Comparison of ENCODE assay signal across 28 cellular contexts in the genomic region with DNA sequence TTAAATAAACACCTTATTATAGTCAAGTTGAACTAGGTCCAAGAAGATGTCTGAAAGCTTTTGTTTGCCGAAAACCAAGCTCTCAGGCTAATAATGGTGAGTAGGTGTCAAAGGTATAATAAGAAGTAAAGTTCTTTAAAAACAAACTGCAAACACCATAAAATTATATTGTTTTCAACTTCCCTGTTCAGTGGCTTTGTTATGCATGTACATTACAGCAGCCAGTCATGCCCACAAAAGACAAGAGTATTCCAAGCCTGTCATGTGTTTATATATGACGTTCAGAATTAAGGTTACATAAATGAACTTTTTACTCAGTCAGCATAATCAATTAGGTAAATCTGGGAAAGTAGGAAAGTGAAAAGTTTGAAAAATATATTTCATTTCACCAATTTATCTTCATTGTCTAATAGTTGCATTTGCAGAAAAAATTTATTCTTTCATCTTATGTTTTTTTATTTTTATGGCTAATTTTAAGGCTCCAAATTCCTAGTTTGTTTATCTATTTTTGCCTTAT.
"Had no signal": no experiment of that assay in that cellular context is flagged by ENCODE, and none has a peak within 500 bp of the region (broad histone marks: within the 10 kb centered on the region; RNA-seq: fewer than 3 reads in every experiment).

No MANE protein-coding gene starts in this region.

- H3K36me3 ChIP-seq: brain microvascular endothelial cell, cardiac muscle cell, MG63 had no signal

- DNase-seq: activated B cell treated with CpG ODN at 0.5 μM for 24 hours; activated CD4-positive, alpha-beta T cell treated with anti-CD3 and anti-CD28 coated beads for 1 hour; activated CD4-positive, alpha-beta T cell treated with anti-CD3 and anti-CD28 coated beads, Interleukin-2, amount 10 ng/mL, durations not matched to agents 24 days and 14 days; activated CD4-positive, alpha-beta T cell treated with anti-CD3 and anti-CD28 coated beads, Interleukin-2, amount 50 U/mL, for 48 hours; activated effector memory CD4-positive, alpha-beta T cell treated with anti-CD3 and anti-CD28 coated beads, Interleukin-2, amount 50 U/mL, for 16 hours; activated naive CD4-positive, alpha-beta T cell treated with Interleukin-2 at 50 U/mL for 16 hours; activated T-cell treated with anti-CD3 and anti-CD28 coated beads, Interleukin-2, amount 50 U/mL, for 4 hours; brain microvascular endothelial cell; MG63; MV-4-11; NCI-H1092 treated with DMSO at 0.1 percent for 48 hours; NCI-H1436 treated with DMSO at 0.1 percent for 48 hours; NCI-H187; NCI-H2081 treated with DMSO at 0.1 percent for 48 hours; NCI-H446; NCI-H524; NCI-H82; OCI-M1; RPMI8226; T-cell; T-helper 2 cell; T1000 had no signal

- H3K27me3 Mint-ChIP-seq: activated B cell treated with CpG ODN at 0.5 μM for 24 hours; activated CD4-positive, alpha-beta T cell treated with anti-CD3 and anti-CD28 coated beads, Interleukin-2, amount 10 ng/mL, durations not matched to agents 24 days and 14 days; activated naive CD8-positive, alpha-beta T cell; T-cell had no signal

- H3K27ac ChIP-seq: brain microvascular endothelial cell, cardiac muscle cell, SK-N-MC had no signal

- H3K4me3 Mint-ChIP-seq: activated B cell treated with CpG ODN at 0.5 μM for 24 hours; activated CD4-positive, alpha-beta T cell treated with anti-CD3 and anti-CD28 coated beads, Interleukin-2, amount 10 ng/mL, durations not matched to agents 24 days and 14 days; activated naive CD8-positive, alpha-beta T cell; activated T-cell treated with anti-CD3 and anti-CD28 coated beads, Interleukin-2, amount 50 U/mL, for 4 hours; T-cell had no signal

- H3K27me3 ChIP-seq: brain microvascular endothelial cell, cardiac muscle cell, MG63 had no signal

- H3K9me3 Mint-ChIP-seq: activated B cell treated with CpG ODN at 0.5 μM for 24 hours; activated CD4-positive, alpha-beta T cell treated with anti-CD3 and anti-CD28 coated beads, Interleukin-2, amount 10 ng/mL, durations not matched to agents 24 days and 14 days had no signal

- FAIRE-seq: TTC549 had no signal

- H3K9me3 ChIP-seq: MG63 had no signal

- H3K4me3 ChIP-seq: cardiac muscle cell, MG63, SK-N-MC had no signal

- ATAC-seq: activated T-cell treated with anti-CD3 and anti-CD28 coated beads, Interleukin-2, amount 50 U/mL, for 4 hours; Panc1; Right ventricle myocardium inferior; T-cell had no signal

- H3K27ac Mint-ChIP-seq: activated B cell treated with CpG ODN at 0.5 μM for 24 hours; activated CD4-positive, alpha-beta T cell treated with anti-CD3 and anti-CD28 coated beads, Interleukin-2, amount 10 ng/mL, durations not matched to agents 24 days and 14 days; activated naive CD8-positive, alpha-beta T cell; T-cell had no signal

- H3K4me1 Mint-ChIP-seq: activated B cell treated with CpG ODN at 0.5 μM for 24 hours; activated CD4-positive, alpha-beta T cell treated with anti-CD3 and anti-CD28 coated beads, Interleukin-2, amount 10 ng/mL, durations not matched to agents 24 days and 14 days; T-cell had no signal

- H3K36me3 Mint-ChIP-seq: activated naive CD8-positive, alpha-beta T cell; T-cell had no signal
